ENCODE assay signal across 21 cellular contexts in the genomic region with DNA sequence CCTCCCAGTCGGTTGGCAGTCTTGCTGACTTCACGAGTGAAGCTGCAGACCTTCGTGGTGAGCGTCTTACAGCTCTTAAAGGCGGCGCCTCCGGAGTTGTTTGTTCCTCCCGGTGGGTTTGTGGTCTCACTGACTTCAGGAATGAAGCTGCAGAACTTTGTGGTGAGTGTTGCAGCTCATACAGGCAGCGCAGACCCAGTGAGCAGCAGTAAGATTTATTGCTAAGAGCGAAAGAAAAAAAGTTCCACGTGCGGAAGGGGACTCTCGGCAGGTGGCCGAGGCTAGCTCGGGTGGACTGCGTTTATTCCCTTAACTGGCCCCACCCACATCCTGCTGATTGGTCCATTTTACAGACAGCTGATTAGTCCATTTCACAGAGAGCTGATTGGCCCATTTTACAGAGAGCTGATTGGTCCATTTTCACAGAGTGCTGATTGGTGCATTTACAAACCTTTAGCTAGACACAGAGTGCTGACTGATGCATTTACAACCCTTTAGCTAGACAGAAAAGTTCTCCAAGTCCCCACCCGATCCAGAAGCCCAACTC.
DNase-seq lines count a peak whose midpoint lies in the region; ATAC-seq, FAIRE-seq and TF ChIP-seq lines count a peak whose summit lies in the region.
"Had no signal": no experiment of that assay in that cellular context is flagged by ENCODE, and none has a peak within 500 bp of the region (broad histone marks: within the 10 kb centered on the region; RNA-seq: fewer than 3 reads in every experiment).

No MANE protein-coding gene starts in this region.

- H3K27me3 Mint-ChIP-seq in activated CD4-positive, alpha-beta T cell treated with anti-CD3 and anti-CD28 coated beads for 36 hours, result peaks cover 2% of the 10 kb centered on the region

- H3K4me1 ChIP-seq in PC-9 (replicated peaks; ENCODE audit: insufficient read depth) (no peaks in the 10 kb centered on the region), K562 (replicated peaks in 1 of 2; ENCODE audit: control insufficient read depth in 2 of 2, insufficient read depth in 2 of 2, low read length in 2 of 2) (no peaks in the 10 kb centered on the region), upper lobe of left lung (no peaks in the 10 kb centered on the region)
- H3K4me1 ChIP-seq: BLaER1, SJSA1 had no signal

- TF ChIP-seq EP300 in K562 (IDR thresholded peaks at IDR 0.05; ENCODE audit: low read length) (no peak), upper lobe of left lung (IDR thresholded peaks at IDR 0.05) (no peak)

- BruUV-seq in PC-9 (replicated peaks; lab: Mats Ljungman, UMichigan), result no TSS peak
- BruUV-seq in K562 (replicated peaks; lab: Mats Ljungman, UMichigan), result no TSS peak

- intact Hi-C loops in activated CD4-positive, alpha-beta T cell treated with anti-CD3 and anti-CD28 coated beads for 36 hours (cut with DNase I, micrococcal nuclease), result no loop called here
- intact Hi-C loops in PC-9 (cut with micrococcal nuclease; ENCODE audit: unreplicated experiment) (no loop called here), K562 (cut with micrococcal nuclease) (no loop called here)

- H3K9me3 ChIP-seq in PC-9 (ENCODE audit: insufficient read depth, low read depth), result 0 out of 2 replicates have a peak, but pooled peaks cover 3% of the 10 kb centered on the region
- H3K9me3 ChIP-seq in K562 (replicated peaks; ENCODE audit: control insufficient read depth, insufficient read depth, low read depth, low read length), result no peaks in the 10 kb centered on the region
- H3K9me3 ChIP-seq in upper lobe of left lung, result no peaks in the 10 kb centered on the region
- H3K9me3 ChIP-seq: SJSA1 had no signal

- H3K9me1 ChIP-seq in K562 (ENCODE audit: control insufficient read depth, insufficient read depth, low read length), result no peaks in the 10 kb centered on the region

- H3K9me3 Mint-ChIP-seq in activated CD4-positive, alpha-beta T cell treated with anti-CD3 and anti-CD28 coated beads for 36 hours (ENCODE audit: low read depth), result peaks cover 2% of the 10 kb centered on the region

- WGBS in K562 (ENCODE audit: insufficient coverage, low coverage, missing lambda C conversion rate), result 3% methylated on average over 17 of the region's 17 CpGs
- 79 to 94% methylated on average over 16 to 17 of the region's 17 CpGs for WGBS in upper lobe of left lung, 2 donors

- H2AFZ ChIP-seq in PC-9 (peak overlapping the region; percentile 53; the same call in 1 of the 2 replicates), K562 (ENCODE audit: low read depth, low read length) (no peak overlapping the region)

- no peaks in the 10 kb centered on the region for H3K9me2 ChIP-seq in PC-9 (ENCODE audit: insufficient read depth)

- no peak overlapping the region for H3K4me3 Mint-ChIP-seq in activated CD4-positive, alpha-beta T cell treated with anti-CD3 and anti-CD28 coated beads for 36 hours
- H3K4me3 Mint-ChIP-seq: HFFc6 had no signal

- H3K27me3 ChIP-seq in PC-9 (ENCODE audit: insufficient read depth, low read depth) (no peaks in the 10 kb centered on the region), K562 (ENCODE audit: control insufficient read depth in 2 of 2, insufficient read depth in 2 of 2, low read length in 2 of 2) (no peaks in the 10 kb centered on the region), upper lobe of left lung (no peaks in the 10 kb centered on the region)
- H3K27me3 ChIP-seq: BLaER1, MG63, SJSA1 had no signal

- FAIRE-seq in K562 (lab: Jason Lieb, UNC), result no peak
- FAIRE-seq: D721Med, GM12892 had no signal

- no peaks in the 10 kb centered on the region for H3K4me1 Mint-ChIP-seq in activated CD4-positive, alpha-beta T cell treated with anti-CD3 and anti-CD28 coated beads for 36 hours
- H3K4me1 Mint-ChIP-seq: CD8-positive, alpha-beta memory T cell had no signal

- ATAC-seq in activated CD4-positive, alpha-beta T cell treated with anti-CD3 and anti-CD28 coated beads for 36 hours, result peak; percentile 19
- no peak for ATAC-seq in K562
- ATAC-seq in GM18861 (IDR thresholded peaks at IDR 0.05; ENCODE audit: unreplicated experiment), result no peak
- no peak for ATAC-seq in upper lobe of left lung (ENCODE audit: low FRiP score in 2 of 2)

- H4K20me1 ChIP-seq in PC-9 (ENCODE audit: insufficient read depth), result no peaks in the 10 kb centered on the region; the same call in 1 of the 2 replicates
- no peaks in the 10 kb centered on the region for H4K20me1 ChIP-seq in K562 (replicated peaks; ENCODE audit: control insufficient read depth, insufficient read depth, low read length)
- H4K20me1 ChIP-seq: BLaER1 had no signal

- DNase-seq in activated CD4-positive, alpha-beta T cell treated with anti-CD3 and anti-CD28 coated beads for 36 hours, result peak; percentile 6
- DNase-seq in activated CD4-positive, alpha-beta T cell treated with anti-CD3 and anti-CD28 coated beads for 4 hours, result no peak
- DNase-seq in GDM1 (lab: John Stamatoyannopoulos, UW) (peak; percentile 64), PC-9 (no peak), K562 (ENCODE audit: extremely low read depth in 1 of 4, low spot score in 3 of 4) (no peak), activated gamma-delta T cell (lab: John Stamatoyannopoulos, UW) (no peak), upper lobe of left lung (no peak)
- DNase-seq: CD8-positive, alpha-beta memory T cell; HFFc6; Karpas-422; MG63; NCI-H1105 treated with DMSO at 0.1 percent for 48 hours; NCI-H1694 treated with DMSO at 0.1 percent for 48 hours; NCI-H226; NCI-H524 treated with DMSO at 0.1 percent for 48 hours had no signal

- no peaks in the 10 kb centered on the region for H3K36me3 Mint-ChIP-seq in activated CD4-positive, alpha-beta T cell treated with anti-CD3 and anti-CD28 coated beads for 36 hours (ENCODE audit: low read depth)
- H3K36me3 Mint-ChIP-seq: CD8-positive, alpha-beta memory T cell had no signal

- H3K79me2 ChIP-seq in PC-9 (ENCODE audit: low read depth) (no peaks in the 10 kb centered on the region), K562 (ENCODE audit: control insufficient read depth, insufficient read depth, low read length) (no peaks in the 10 kb centered on the region)

- no peak overlapping the region for H3K27ac Mint-ChIP-seq in activated CD4-positive, alpha-beta T cell treated with anti-CD3 and anti-CD28 coated beads for 36 hours
- H3K27ac Mint-ChIP-seq: HFFc6 had no signal

- POLR2A ChIA-PET in activated CD4-positive, alpha-beta T cell treated with anti-CD3 and anti-CD28 coated beads for 36 hours (lab: Charles Lee), result no interaction called here
- POLR2A ChIA-PET in PC-9 (lab: Charles Lee; ENCODE audit: unreplicated experiment) (interaction anchor here (0.7 kb wide), 1 partner anchor 164 kb away, joined by 3 read pairs; no protein-coding TSS in a partner anchor), K562 (lab: Yijun Ruan, JAX) (no interaction called here)

- H3K36me3 ChIP-seq in PC-9 (ENCODE audit: low read depth), result no peaks in the 10 kb centered on the region
- no peaks in the 10 kb centered on the region for H3K36me3 ChIP-seq in K562 (ENCODE audit: control insufficient read depth, insufficient read depth, low read length)
- H3K36me3 ChIP-seq in upper lobe of left lung, result no peaks in the 10 kb centered on the region
- H3K36me3 ChIP-seq: BLaER1, MG63, SJSA1 had no signal

- TF ChIP-seq CTCF in PC-9 (conservative IDR thresholded peaks at IDR 0.05) (no peak), K562 (IDR thresholded peaks at IDR 0.05 in 2 of 3, conservative IDR thresholded peaks at IDR 0.05 in 1 of 3; ENCODE audit: insufficient read depth in 2 of 3, low read depth in 1 of 3, low read length in 3 of 3) (no peak), upper lobe of left lung (IDR thresholded peaks at IDR 0.05) (no peak)

- in situ Hi-C loops in K562 (cut with MboI), result no loop called here

- H3K4me3 ChIP-seq in PC-9, result no peak overlapping the region
- no peak overlapping the region for H3K4me3 ChIP-seq in K562
- H3K4me3 ChIP-seq in upper lobe of left lung, result no peak overlapping the region
- H3K4me3 ChIP-seq: BLaER1, MG63, SJSA1 had no signal

- CTCF ChIA-PET in activated CD4-positive, alpha-beta T cell treated with anti-CD3 and anti-CD28 coated beads for 36 hours (lab: Charles Lee), result no interaction called here
- CTCF ChIA-PET in PC-9 (lab: Charles Lee) (no interaction called here), K562 (lab: Yijun Ruan, JAX; ENCODE audit: low intra/inter-chr PET ratio) (no interaction called here)

- TF ChIP-seq POLR2A in K562 (conservative IDR thresholded peaks at IDR 0.05), result no peak
- TF ChIP-seq POLR2A in upper lobe of left lung (IDR thresholded peaks at IDR 0.05), result no peak

- no peak for TF ChIP-seq RAD21 in K562 (CRISPR knock-in tag; conservative IDR thresholded peaks at IDR 0.05 in 1 of 2, IDR thresholded peaks at IDR 0.05 in 1 of 2)

- no peaks in the 10 kb centered on the region for H3F3A ChIP-seq in PC-9 (ENCODE audit: insufficient read depth, low read depth)

- no peak overlapping the region for H3K27ac ChIP-seq in PC-9
- H3K27ac ChIP-seq in K562 (ENCODE audit: extremely low read depth, low read depth, low read length), result no peak overlapping the region
- H3K27ac ChIP-seq in upper lobe of left lung, result no peak overlapping the region
- H3K27ac ChIP-seq: 22Rv1, BLaER1, SJSA1 had no signal

- H3K4me2 ChIP-seq in PC-9 (no peak overlapping the region), K562 (ENCODE audit: insufficient read depth, low read length) (no peak overlapping the region)
- H3K4me2 ChIP-seq: BLaER1 had no signal

- no peak overlapping the region for H3K9ac ChIP-seq in K562 (ENCODE audit: insufficient read depth in 1 of 2, low read depth in 2 of 2, low read length in 2 of 2)
- H3K9ac ChIP-seq: BLaER1 had no signal

TF ChIP-seq in K562, 482 proteins besides CTCF, POLR2A, EP300 and RAD21 (continues in another document):
- TF ChIP-seq C11orf30 (IDR thresholded peaks at IDR 0.05; ENCODE audit: low read depth) (peak; percentile 9; the same call in 1 of the 2 replicates), TCF7 (IDR thresholded peaks at IDR 0.05; ENCODE audit: borderline replicate concordance) (no peak), RCOR1 (IDR thresholded peaks at IDR 0.05; ENCODE audit: borderline replicate concordance in 1 of 2, low read depth in 2 of 2, low read length in 2 of 2) (no peak), ZNF316 (IDR thresholded peaks at IDR 0.05) (peak; percentile 48), ZC3H4 (CRISPR knock-in tag; IDR thresholded peaks at IDR 0.05; ENCODE audit: borderline replicate concordance) (no peak), CBX5 (IDR thresholded peaks at IDR 0.05; ENCODE audit: borderline replicate concordance, low read depth) (no peak)

Comparison
In these comparisons a context has a peak if more than half of its experiments do, and no peak if none do; other contexts are left out.
1. DNase-seq: peak in activated CD4-positive, alpha-beta T cell treated with anti-CD3 and anti-CD28 coated beads for 36 hours (single experiment) and GDM1 (single experiment); none in activated CD4-positive, alpha-beta T cell treated with anti-CD3 and anti-CD28 coated beads for 4 hours (0 of 2), PC-9 (0 of 2), K562 (0 of 4), activated gamma-delta T cell (single experiment) and upper lobe of left lung (0 of 2).